Comparison of ENCODE assay signal across 18 cellular contexts in genomic region chr1:54782156-54782555, GRCh38. TPM values are rescaled to one million over a fixed set of nuclear protein-coding genes. Genes with fewer than 3 reads are reported as not detected.
"Had no signal": no experiment of that assay in that cellular context is flagged by ENCODE, and none has a peak within 500 bp of the region (broad histone marks: within the 10 kb centered on the region; RNA-seq: fewer than 3 reads in every experiment).

No MANE protein-coding gene starts in this region.

- H3K27ac Mint-ChIP-seq: dendritic cell treated with granulocyte-macrophage colony-stimulating factor and Interleukin-4, amounts not matched to agents 40 ng/mL and 50 ng/mL, for 4 days; nephron; stimulated activated naive CD8-positive, alpha-beta T cell treated with anti-CD3 and anti-CD28 coated beads, Interleukin-15, Interleukin-2, amounts not matched to agents 100 ng/mL and 50 ng/mL, for 24 hours had no signal

- H3K4me1 ChIP-seq: uterus had no signal

- H3K4me3 ChIP-seq: esophagus squamous epithelium, gastroesophageal sphincter, transverse colon, uterus had no signal

- H3K9me3 Mint-ChIP-seq: dendritic cell treated with granulocyte-macrophage colony-stimulating factor and Interleukin-4, amounts not matched to agents 40 ng/mL and 50 ng/mL, for 4 days; effector memory CD8-positive, alpha-beta T cell; nephron; stimulated activated naive CD8-positive, alpha-beta T cell treated with anti-CD3 and anti-CD28 coated beads, Interleukin-15, Interleukin-2, amounts not matched to agents 100 ng/mL and 50 ng/mL, for 24 hours had no signal

- H3K27me3 ChIP-seq: testis, transverse colon, uterus had no signal

- H3K4me3 Mint-ChIP-seq: dendritic cell treated with granulocyte-macrophage colony-stimulating factor and Interleukin-4, amounts not matched to agents 40 ng/mL and 50 ng/mL, for 4 days; effector memory CD8-positive, alpha-beta T cell; nephron; stimulated activated naive CD8-positive, alpha-beta T cell treated with anti-CD3 and anti-CD28 coated beads, Interleukin-15, Interleukin-2, amounts not matched to agents 100 ng/mL and 50 ng/mL, for 24 hours had no signal

- H3K36me3 ChIP-seq: gastroesophageal sphincter, transverse colon, uterus had no signal

- DNase-seq: cerebellar nuclear complex; effector memory CD8-positive, alpha-beta T cell; esophagus squamous epithelium; stimulated activated CD4-positive, alpha-beta T cell treated with anti-CD3 and anti-CD28 coated beads, Interleukin-2, amount 100 ng/mL, for 48 hours; testis; transverse colon; uterus had no signal

- H3K9me3 ChIP-seq: esophagus squamous epithelium, gastroesophageal sphincter, testis, transverse colon, uterus had no signal

- H3K27ac ChIP-seq: epithelial cell of prostate, esophagus squamous epithelium, gastroesophageal sphincter, testis, transverse colon, uterus had no signal

- H3K4me1 Mint-ChIP-seq: nephron had no signal

- H3K27me3 Mint-ChIP-seq: dendritic cell treated with granulocyte-macrophage colony-stimulating factor and Interleukin-4, amounts not matched to agents 40 ng/mL and 50 ng/mL, for 4 days; effector memory CD8-positive, alpha-beta T cell; stimulated activated naive CD8-positive, alpha-beta T cell treated with anti-CD3 and anti-CD28 coated beads, Interleukin-15, Interleukin-2, amounts not matched to agents 100 ng/mL and 50 ng/mL, for 24 hours had no signal

- ATAC-seq: effector memory CD8-positive, alpha-beta T cell; gastroesophageal sphincter; sciatic nerve had no signal

RNA-seq across cellular contexts. Expression of gene TTC22, which starts 19.0 kb away (rescaled TPM):
- total RNA-seq: lung microvascular endothelial cell, mesenteric fat pad, myocyte, pulmonary artery endothelial cell, skeletal muscle tissue had no signal
